Comparison of ENCODE assay signal across 14 cellular contexts in genomic region chr11:130451261-130452019, GRCh38. TPM values are rescaled to one million over a fixed set of nuclear protein-coding genes. Genes with fewer than 3 reads are reported as not detected.
DNase-seq lines count a peak whose midpoint lies in the region; ATAC-seq, FAIRE-seq and TF ChIP-seq lines count a peak whose summit lies in the region.
"Had no signal": no experiment of that assay in that cellular context is flagged by ENCODE, and none has a peak within 500 bp of the region (broad histone marks: within the 10 kb centered on the region; RNA-seq: fewer than 3 reads in every experiment).

No MANE protein-coding gene starts in this region.

- H3K4me1 ChIP-seq in ACC112 (ENCODE audit: control insufficient read depth, insufficient read depth, low read length, unreplicated experiment) (peaks cover 47% of the 10 kb centered on the region), osteoblast (ENCODE audit: insufficient read depth, low read length) (peaks cover 21% of the 10 kb centered on the region)

- no peaks in the 10 kb centered on the region for H3K36me3 ChIP-seq in ACC112 (ENCODE audit: insufficient read depth, low read length)
- no peaks in the 10 kb centered on the region for H3K36me3 ChIP-seq in osteoblast (ENCODE audit: insufficient read depth, low read length)
- H3K36me3 ChIP-seq: spleen had no signal

- H3K27me3 ChIP-seq in ACC112 (ENCODE audit: insufficient read depth, low read length) (no peaks in the 10 kb centered on the region), osteoblast (ENCODE audit: insufficient read depth, low read length) (peaks cover 16% of the 10 kb centered on the region)

- peaks cover 3% of the 10 kb centered on the region for H4K20me1 ChIP-seq in osteoblast (ENCODE audit: insufficient read depth, low read length)

- peak overlapping the region; percentile 85 for H3K4me3 ChIP-seq in ACC112 (ENCODE audit: low read depth, low read length)
- no peak overlapping the region for H3K4me3 ChIP-seq in osteoblast (ENCODE audit: insufficient read depth, low read length)

- H3K9me3 ChIP-seq in osteoblast (ENCODE audit: low read depth, low read length): no peaks in the 10 kb centered on the region
- H3K9me3 ChIP-seq: spleen had no signal

- H3K79me2 ChIP-seq in ACC112 (ENCODE audit: control insufficient read depth, insufficient read depth, low read length, unreplicated experiment) (peaks cover 18% of the 10 kb centered on the region), osteoblast (ENCODE audit: insufficient read depth, low read length) (no peaks in the 10 kb centered on the region)

- no peak for FAIRE-seq in GM12891 (lab: Jason Lieb, UNC)

- no peak for TF ChIP-seq CTCF in osteoblast (IDR thresholded peaks at IDR 0.05; ENCODE audit: extremely low read depth, low read depth, low read length)

- peak overlapping the region; percentile 49 for H3K27ac ChIP-seq in ACC112 (ENCODE audit: low read depth, low read length)
- H3K27ac ChIP-seq in osteoblast (ENCODE audit: low read depth, low read length): no peak overlapping the region

- DNase-seq in amniotic epithelial cell (ENCODE audit: low read depth) (peak; percentile 45), Right ventricle myocardium superior (peak; percentile 68), osteoblast (ENCODE audit: insufficient read length, low spot score, missing footprints) (peak; percentile 91), GM12891 (ENCODE audit: insufficient read length, low spot score) (no peak), NCI-H1694 treated with DMSO at 0.1 percent for 48 hours (lab: John Stamatoyannopoulos, UW) (no peak)
- DNase-seq: activated naive CD8-positive, alpha-beta T cell treated with anti-CD3 and anti-CD28 coated beads, Interleukin-2, amount 50 U/mL, for 24 hours; DMS79 treated with DMSO at 0.1 percent for 48 hours; erythroblast; KG1; NCI-H2107; spleen had no signal

- TF ChIP-seq POLR2A in GM12891 (IDR thresholded peaks at IDR 0.05; ENCODE audit: low read depth, low read length): no peak

- H3K4me2 ChIP-seq in osteoblast (ENCODE audit: insufficient read depth, low read length): peak overlapping the region; percentile 87

- intact Hi-C loops in Right ventricle myocardium superior (cut with DNase I): loop anchor here (5.0 kb wide), 2 partner anchors 201 to 221 kb away; no protein-coding TSS in a partner anchor

- peak; percentile 17 for ATAC-seq in Right ventricle myocardium superior (ENCODE audit: poor library complexity)
- no peak for ATAC-seq in HG03342 (IDR thresholded peaks at IDR 0.05; ENCODE audit: unreplicated experiment)
- ATAC-seq in GM21360 (IDR thresholded peaks at IDR 0.05; ENCODE audit: unreplicated experiment): no peak
- ATAC-seq: activated naive CD8-positive, alpha-beta T cell treated with anti-CD3 and anti-CD28 coated beads, Interleukin-2, amount 50 U/mL, for 24 hours had no signal

- H2AFZ ChIP-seq in ACC112 (ENCODE audit: low read length, unreplicated experiment) (no peak overlapping the region), osteoblast (ENCODE audit: low read length) (no peak overlapping the region)

TF ChIP-seq in GM12891, 5 proteins besides CTCF, POLR2A, EP300 and RAD21:
- no peak for TF ChIP-seq PAX5 (IDR thresholded peaks at IDR 0.05; ENCODE audit: insufficient read depth, low read length, severe bottlenecking)
- no peak for TF ChIP-seq TAF1 (IDR thresholded peaks at IDR 0.05; ENCODE audit: low read depth, low read length)
- TF ChIP-seq POLR2AphosphoS5 (IDR thresholded peaks at IDR 0.05; ENCODE audit: low read depth, low read length): no peak
- no peak for TF ChIP-seq POU2F2 (IDR thresholded peaks at IDR 0.05; ENCODE audit: low read depth, low read length)
- TF ChIP-seq SPI1 (IDR thresholded peaks at IDR 0.05; ENCODE audit: low read depth, low read length): no peak
TF ChIP-seq in GM12891: peak in this region for 0.

RNA-seq across cellular contexts. Expression of gene ADAMTS15, which starts 3.0 kb away (rescaled TPM):
- total RNA-seq in Right ventricle myocardium superior (43.5 TPM), osteoblast (2.1 and 4.3 TPM in 2 replicates)
- not detected for polyA plus RNA-seq in GM12891 (2012; ENCODE audit: low read depth, missing spikeins)

RNA-seq across cellular contexts. Expression of gene ADAMTS8, which starts 23.0 kb away (rescaled TPM):
- total RNA-seq in Right ventricle myocardium superior (0.48 TPM), osteoblast (under 0.01 TPM in 1 of 2 replicates, not detected in the other)
- polyA plus RNA-seq in GM12891 (2012; ENCODE audit: low read depth, missing spikeins): not detected

Comparison
In these comparisons a context has a peak if more than half of its experiments do, and no peak if none do; other contexts are left out.
1. DNase-seq: peak in amniotic epithelial cell (single experiment), Right ventricle myocardium superior (single experiment) and osteoblast (single experiment); none in GM12891 (single experiment) and NCI-H1694 treated with DMSO at 0.1 percent for 48 hours (single experiment).